ENCODE assay signal across 8 cellular contexts in the genomic region with DNA sequence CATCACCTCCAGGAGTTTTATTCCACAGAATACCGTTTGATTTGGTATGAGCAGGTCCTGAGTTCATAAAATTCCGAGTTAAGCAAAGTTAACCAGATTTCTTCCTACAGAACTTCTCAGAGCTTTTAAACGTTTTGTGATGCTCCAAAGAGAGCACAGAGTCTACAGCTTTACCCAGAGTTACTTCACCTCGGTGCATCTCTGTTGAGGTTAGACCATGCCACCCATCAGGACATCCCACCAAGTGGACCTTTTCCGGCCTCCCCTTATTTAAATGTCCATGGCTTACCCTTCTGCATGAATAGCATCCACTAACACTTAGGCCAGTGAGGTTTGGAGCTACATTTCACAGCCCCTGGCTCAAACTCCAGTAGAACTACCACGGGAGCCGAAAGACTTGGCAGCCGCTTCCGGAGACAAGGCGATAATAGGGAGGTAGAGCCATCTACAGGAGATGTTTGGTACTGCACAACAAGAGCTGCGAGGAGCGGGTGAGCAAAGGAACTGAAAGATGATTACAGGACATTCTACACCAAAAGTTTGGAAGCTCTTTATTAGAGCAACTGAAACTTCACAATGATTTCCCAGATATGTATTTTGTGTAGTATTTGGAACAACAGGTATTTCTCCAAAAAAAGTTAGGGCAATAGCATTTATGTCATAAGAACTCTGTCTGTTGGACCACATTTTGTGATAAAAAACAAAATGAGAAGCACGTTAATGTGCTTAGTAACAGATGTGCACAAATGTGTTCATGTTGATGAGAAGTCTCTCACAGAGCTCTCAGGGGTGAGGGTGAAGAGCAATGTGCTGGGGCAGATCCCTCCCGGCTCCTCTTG.
DNase-seq lines count a peak whose midpoint lies in the region; ATAC-seq and TF ChIP-seq lines count a peak whose summit lies in the region.

No MANE protein-coding gene starts in this region.

- no peaks in the 10 kb centered on the region for H3K4me1 ChIP-seq in osteoblast (ENCODE audit: insufficient read depth, low read length)

- H3K4me3 Mint-ChIP-seq in activated T-helper 1 cell treated with anti-CD3 and anti-CD28 coated beads, Interleukin-12 subunit alpha, Interleukin-12 subunit beta, Interleukin-2, Interleukin-4 antibody, amounts not matched to agents 30 ng/mL and 10 ng/mL and 1 ng/mL, durations not matched to agents 14 hours and 24 hours and 36 hours: no peak overlapping the region

- TF ChIP-seq CTCF in foreskin fibroblast (IDR thresholded peaks at IDR 0.05; ENCODE audit: low read depth, low read length): peak; percentile 86
- TF ChIP-seq CTCF in osteoblast (IDR thresholded peaks at IDR 0.05; ENCODE audit: extremely low read depth, low read depth, low read length): peak; percentile 88

- no peak overlapping the region for H3K27ac ChIP-seq in osteoblast (ENCODE audit: low read depth, low read length)

- H3K36me3 ChIP-seq in osteoblast (ENCODE audit: insufficient read depth, low read length): no peaks in the 10 kb centered on the region

- no peaks in the 10 kb centered on the region for H3K9me3 ChIP-seq in osteoblast (ENCODE audit: low read depth, low read length)

- in situ Hi-C loops in KBM-7 (cut with MboI; ENCODE audit: low pct_unique_long_range_greater_than_20kb, low sequenced_read_pairs): no loop called here

- DNase-seq in ELR (ENCODE audit: low read depth): peak; percentile 78
- peak; percentile 77 for DNase-seq in KBM-7
- peak; percentile 28 for DNase-seq in OCI-M2 (lab: John Stamatoyannopoulos, UW; ENCODE audit: unreplicated experiment)
- DNase-seq in activated T-helper 1 cell treated with anti-CD3 and anti-CD28 coated beads, Interleukin-12 subunit alpha, Interleukin-12 subunit beta, Interleukin-2, Interleukin-4 antibody, amounts not matched to agents 30 ng/mL and 10 ng/mL and 1 ng/mL, durations not matched to agents 14 hours and 24 hours and 36 hours (ENCODE audit: low spot score): peak; percentile 47
- peak; percentile 35 to 77 for DNase-seq in foreskin fibroblast
- peak; percentile 90 for DNase-seq in osteoblast (ENCODE audit: insufficient read length, low spot score, missing footprints)

- peaks cover 13% of the 10 kb centered on the region for H3K27me3 Mint-ChIP-seq in activated T-helper 1 cell treated with anti-CD3 and anti-CD28 coated beads, Interleukin-12 subunit alpha, Interleukin-12 subunit beta, Interleukin-2, Interleukin-4 antibody, amounts not matched to agents 30 ng/mL and 10 ng/mL and 1 ng/mL, durations not matched to agents 14 hours and 24 hours and 36 hours (ENCODE audit: insufficient read depth)

- peak; percentile 78 for ATAC-seq in GM21717 (IDR thresholded peaks at IDR 0.05; ENCODE audit: unreplicated experiment)
- ATAC-seq in GM18858 (IDR thresholded peaks at IDR 0.05; ENCODE audit: unreplicated experiment): no peak

- peaks cover 15% of the 10 kb centered on the region for H3K27me3 ChIP-seq in osteoblast (ENCODE audit: insufficient read depth, low read length)

- no peak overlapping the region for H2AFZ ChIP-seq in osteoblast (ENCODE audit: low read length)

- no peak overlapping the region for H3K4me3 ChIP-seq in foreskin fibroblast (ENCODE audit: low read depth in 1 of 2, low read length in 2 of 2)
- H3K4me3 ChIP-seq in osteoblast (ENCODE audit: insufficient read depth, low read length): no peak overlapping the region

- no peaks in the 10 kb centered on the region for H3K36me3 Mint-ChIP-seq in activated T-helper 1 cell treated with anti-CD3 and anti-CD28 coated beads, Interleukin-12 subunit alpha, Interleukin-12 subunit beta, Interleukin-2, Interleukin-4 antibody, amounts not matched to agents 30 ng/mL and 10 ng/mL and 1 ng/mL, durations not matched to agents 14 hours and 24 hours and 36 hours (ENCODE audit: low read depth)

- no peaks in the 10 kb centered on the region for H3K9me3 Mint-ChIP-seq in activated T-helper 1 cell treated with anti-CD3 and anti-CD28 coated beads, Interleukin-12 subunit alpha, Interleukin-12 subunit beta, Interleukin-2, Interleukin-4 antibody, amounts not matched to agents 30 ng/mL and 10 ng/mL and 1 ng/mL, durations not matched to agents 14 hours and 24 hours and 36 hours

- no peak overlapping the region for H3K4me2 ChIP-seq in osteoblast (ENCODE audit: insufficient read depth, low read length)

- no peaks in the 10 kb centered on the region for H3K79me2 ChIP-seq in osteoblast (ENCODE audit: insufficient read depth, low read length)

- no peaks in the 10 kb centered on the region for H3K4me1 Mint-ChIP-seq in activated T-helper 1 cell treated with anti-CD3 and anti-CD28 coated beads, Interleukin-12 subunit alpha, Interleukin-12 subunit beta, Interleukin-2, Interleukin-4 antibody, amounts not matched to agents 30 ng/mL and 10 ng/mL and 1 ng/mL, durations not matched to agents 14 hours and 24 hours and 36 hours (ENCODE audit: low read depth)

- H3K27ac Mint-ChIP-seq in activated T-helper 1 cell treated with anti-CD3 and anti-CD28 coated beads, Interleukin-12 subunit alpha, Interleukin-12 subunit beta, Interleukin-2, Interleukin-4 antibody, amounts not matched to agents 30 ng/mL and 10 ng/mL and 1 ng/mL, durations not matched to agents 14 hours and 24 hours and 36 hours: no peak overlapping the region

- intact Hi-C loops in activated T-helper 1 cell treated with anti-CD3 and anti-CD28 coated beads, Interleukin-12 subunit alpha, Interleukin-12 subunit beta, Interleukin-2, Interleukin-4 antibody, amounts not matched to agents 30 ng/mL and 10 ng/mL and 1 ng/mL, durations not matched to agents 14 hours and 24 hours and 36 hours (cut with micrococcal nuclease): loop anchor here (1.0 to 5.0 kb wide), 3 partner anchors 95 to 328 kb away; no protein-coding TSS in a partner anchor

- no peaks in the 10 kb centered on the region for H4K20me1 ChIP-seq in osteoblast (ENCODE audit: insufficient read depth, low read length)

Comparison
In these comparisons a context has a peak if more than half of its experiments do, and no peak if none do; other contexts are left out.
1. DNase-seq: peak in every context shown above with its lines; median percentile 90 in osteoblast; 78 in ELR; 77 in KBM-7; 56 in foreskin fibroblast; 47 in activated T-helper 1 cell treated with anti-CD3 and anti-CD28 coated beads, Interleukin-12 subunit alpha, Interleukin-12 subunit beta, Interleukin-2, Interleukin-4 antibody, amounts not matched to agents 30 ng/mL and 10 ng/mL and 1 ng/mL, durations not matched to agents 14 hours and 24 hours and 36 hours; 28 in OCI-M2.